ENCODE assay signal across 23 cellular contexts in genomic region chr4:11739992-11740391, GRCh38.
DNase-seq lines count a peak whose midpoint lies in the region; ATAC-seq, FAIRE-seq and TF ChIP-seq lines count a peak whose summit lies in the region.
"Had no signal": no experiment of that assay in that cellular context is flagged by ENCODE, and none has a peak within 500 bp of the region (broad histone marks: within the 10 kb centered on the region; RNA-seq: fewer than 3 reads in every experiment).

No MANE protein-coding gene starts in this region.

- H3K36me3 ChIP-seq in endothelial cell of umbilical vein (ENCODE audit: control insufficient read depth in 2 of 2, extremely low read depth in 1 of 2, insufficient read depth in 2 of 2, low read length in 2 of 2) (no peaks in the 10 kb centered on the region), kidney (ENCODE audit: control insufficient read depth in 1 of 2, insufficient read depth in 2 of 2, low read length in 2 of 2) (no peaks in the 10 kb centered on the region)

- H3K4me1 Mint-ChIP-seq in activated naive CD8-positive, alpha-beta T cell treated with anti-CD3 and anti-CD28 coated beads, Interleukin-2, amount 10 ng/mL, durations not matched to agents 7 days and 5 days: no peaks in the 10 kb centered on the region
- no peaks in the 10 kb centered on the region for H3K4me1 Mint-ChIP-seq in activated naive CD8-positive, alpha-beta T cell treated with anti-CD3 and anti-CD28 coated beads for 36 hours
- H3K4me1 Mint-ChIP-seq in activated T-helper 17 cell treated with anti-CD3 and anti-CD28 coated beads, Interleukin-2, amount 50 U/mL, for 72 hours: no peaks in the 10 kb centered on the region
- H3K4me1 Mint-ChIP-seq: CD14-positive monocyte, H9, IgD-negative memory B cell had no signal

- no peaks in the 10 kb centered on the region for H3K27me3 ChIP-seq in endothelial cell of umbilical vein (ENCODE audit: control insufficient read depth in 2 of 2, insufficient read depth in 2 of 2, low read length in 2 of 2)

- peak; percentile 81 for FAIRE-seq in endothelial cell of umbilical vein (lab: Jason Lieb, UNC)
- FAIRE-seq in kidney (lab: Jason Lieb, UNC): peak; percentile 6
- no peak for FAIRE-seq in D721Med (lab: Jason Lieb, UNC)
- FAIRE-seq: GM12878, GM19239, HTR-8/SVneo had no signal

- dilution Hi-C loops in endothelial cell of umbilical vein (cut with MboI; ENCODE audit: extremely low pct_ligation_motif_present, low sequenced_read_pairs): loop anchor here (25.0 kb wide), 1 partner anchor 1128 kb away; no protein-coding TSS in a partner anchor

- no peaks in the 10 kb centered on the region for H3K9me1 ChIP-seq in endothelial cell of umbilical vein (replicated peaks; ENCODE audit: control insufficient read depth, extremely low read depth, insufficient read depth, low read length)

- no peaks in the 10 kb centered on the region for H3K36me3 Mint-ChIP-seq in activated naive CD8-positive, alpha-beta T cell treated with anti-CD3 and anti-CD28 coated beads, Interleukin-2, amount 10 ng/mL, durations not matched to agents 7 days and 5 days
- no peaks in the 10 kb centered on the region for H3K36me3 Mint-ChIP-seq in activated naive CD8-positive, alpha-beta T cell treated with anti-CD3 and anti-CD28 coated beads for 36 hours
- H3K36me3 Mint-ChIP-seq in activated T-helper 17 cell treated with anti-CD3 and anti-CD28 coated beads, Interleukin-2, amount 50 U/mL, for 72 hours (ENCODE audit: low read depth): no peaks in the 10 kb centered on the region
- H3K36me3 Mint-ChIP-seq: CD14-positive monocyte, IgD-negative memory B cell had no signal

- no TSS peak for BruUV-seq in endothelial cell of umbilical vein (replicated peaks; lab: Mats Ljungman, UMichigan)

- peaks cover 1% of the 10 kb centered on the region for H3K9me3 Mint-ChIP-seq in activated naive CD8-positive, alpha-beta T cell treated with anti-CD3 and anti-CD28 coated beads, Interleukin-2, amount 10 ng/mL, durations not matched to agents 7 days and 5 days
- H3K9me3 Mint-ChIP-seq in activated naive CD8-positive, alpha-beta T cell treated with anti-CD3 and anti-CD28 coated beads for 36 hours: no peaks in the 10 kb centered on the region
- no peaks in the 10 kb centered on the region for H3K9me3 Mint-ChIP-seq in activated T-helper 17 cell treated with anti-CD3 and anti-CD28 coated beads, Interleukin-2, amount 50 U/mL, for 72 hours

- no peak for DNase-seq in activated naive CD8-positive, alpha-beta T cell treated with anti-CD3 and anti-CD28 coated beads, Interleukin-2, amount 10 ng/mL, durations not matched to agents 7 days and 5 days
- no peak for DNase-seq in activated naive CD8-positive, alpha-beta T cell treated with anti-CD3 and anti-CD28 coated beads for 36 hours
- DNase-seq in endothelial cell of umbilical vein (ENCODE audit: low read depth, low spot score) (peak; percentile 77), kidney (no peak), superior temporal gyrus (ENCODE audit: extremely low spot score) (peak; percentile 22), D721Med (ENCODE audit: insufficient read length, low spot score) (no peak)
- DNase-seq: 8988T, GF-D8, H9, Kasumi-1, MM.1S, NCI-H1105, NCI-H2081 treated with DMSO at 0.1 percent for 48 hours, NCI-H510A treated with DMSO at 0.1 percent for 48 hours, NCI-H774, SHP77 treated with DMSO at 0.1 percent for 48 hours had no signal

- H3K9ac ChIP-seq in endothelial cell of umbilical vein (replicated peaks; ENCODE audit: extremely low read depth, insufficient read depth, low read length): no peak overlapping the region
- H3K9ac ChIP-seq in kidney (ENCODE audit: low read length in 2 of 2): no peak overlapping the region

- TF ChIP-seq CTCF in endothelial cell of umbilical vein (IDR thresholded peaks at IDR 0.05; ENCODE audit: extremely low read depth in 1 of 2, insufficient read depth in 1 of 2, low read depth in 1 of 2, low read length in 2 of 2): no peak
- no peak for TF ChIP-seq CTCF in kidney (IDR thresholded peaks at IDR 0.05; ENCODE audit: borderline replicate concordance, extremely low read depth, insufficient read depth)
- TF ChIP-seq CTCF in D721Med (IDR thresholded peaks at IDR 0.05; ENCODE audit: insufficient read depth, missing control alignments): no peak

- no peak for ATAC-seq in activated naive CD8-positive, alpha-beta T cell treated with anti-CD3 and anti-CD28 coated beads, Interleukin-2, amount 10 ng/mL, durations not matched to agents 7 days and 5 days (ENCODE audit: low read depth)
- ATAC-seq in HG03378 (IDR thresholded peaks at IDR 0.05; ENCODE audit: unreplicated experiment): no peak
- no peak for ATAC-seq in activated T-helper 17 cell treated with anti-CD3 and anti-CD28 coated beads, Interleukin-2, amount 50 U/mL, for 72 hours (replicated peaks)
- ATAC-seq: GM12878 had no signal

- H4K20me1 ChIP-seq in endothelial cell of umbilical vein (replicated peaks; ENCODE audit: control insufficient read depth, extremely low read depth, insufficient read depth, low read length): no peaks in the 10 kb centered on the region

- H3K4me3 ChIP-seq in endothelial cell of umbilical vein (replicated peaks in 1 of 3; ENCODE audit: insufficient read depth in 1 of 3, low read depth in 1 of 3, low read length in 3 of 3) (no peak overlapping the region), kidney (ENCODE audit: low read length in 2 of 2) (no peak overlapping the region)
- H3K4me3 ChIP-seq: GM12878 had no signal

- no peak overlapping the region for H2AFZ ChIP-seq in endothelial cell of umbilical vein (ENCODE audit: low read depth, low read length)

- peak overlapping the region; percentile 37 for H3K4me2 ChIP-seq in endothelial cell of umbilical vein (ENCODE audit: insufficient read depth, low read length)

- peaks cover 57% of the 10 kb centered on the region for H3K4me1 ChIP-seq in endothelial cell of umbilical vein (ENCODE audit: control insufficient read depth, extremely low read depth, insufficient read depth, low read length)
- H3K4me1 ChIP-seq in kidney (ENCODE audit: control insufficient read depth in 1 of 2, insufficient read depth in 1 of 2, low read depth in 1 of 2, low read length in 2 of 2): no peaks in the 10 kb centered on the region

- no peak for TF ChIP-seq POLR2A in endothelial cell of umbilical vein (IDR thresholded peaks at IDR 0.05; ENCODE audit: low read depth, low read length)

- no peaks in the 10 kb centered on the region for H3K79me2 ChIP-seq in endothelial cell of umbilical vein (ENCODE audit: control insufficient read depth, insufficient read depth, low read length)

- no peaks in the 10 kb centered on the region for H3K9me3 ChIP-seq in endothelial cell of umbilical vein (replicated peaks; ENCODE audit: control insufficient read depth, insufficient read depth, low read length)
- H3K9me3 ChIP-seq in kidney (ENCODE audit: control insufficient read depth in 1 of 2, low read length in 2 of 2): no peaks in the 10 kb centered on the region

- no peaks in the 10 kb centered on the region for H3K27me3 Mint-ChIP-seq in activated naive CD8-positive, alpha-beta T cell treated with anti-CD3 and anti-CD28 coated beads, Interleukin-2, amount 10 ng/mL, durations not matched to agents 7 days and 5 days
- H3K27me3 Mint-ChIP-seq in activated naive CD8-positive, alpha-beta T cell treated with anti-CD3 and anti-CD28 coated beads for 36 hours: peaks cover 14% of the 10 kb centered on the region
- H3K27me3 Mint-ChIP-seq in activated T-helper 17 cell treated with anti-CD3 and anti-CD28 coated beads, Interleukin-2, amount 50 U/mL, for 72 hours: no peaks in the 10 kb centered on the region

- peak overlapping the region; percentile 36 for H3K27ac ChIP-seq in endothelial cell of umbilical vein (ENCODE audit: insufficient read depth, low read depth, low read length)
- H3K27ac ChIP-seq in kidney (ENCODE audit: low read depth in 2 of 2, low read length in 2 of 2): no peak overlapping the region

- peak overlapping the region; percentile 34 for H3K27ac Mint-ChIP-seq in activated naive CD8-positive, alpha-beta T cell treated with anti-CD3 and anti-CD28 coated beads, Interleukin-2, amount 10 ng/mL, durations not matched to agents 7 days and 5 days
- no peak overlapping the region for H3K27ac Mint-ChIP-seq in activated naive CD8-positive, alpha-beta T cell treated with anti-CD3 and anti-CD28 coated beads for 36 hours
- no peak overlapping the region for H3K27ac Mint-ChIP-seq in activated T-helper 17 cell treated with anti-CD3 and anti-CD28 coated beads, Interleukin-2, amount 50 U/mL, for 72 hours
- H3K27ac Mint-ChIP-seq: CD14-positive monocyte, H9, IgD-negative memory B cell had no signal

- POLR2A ChIA-PET in activated naive CD8-positive, alpha-beta T cell treated with anti-CD3 and anti-CD28 coated beads, Interleukin-2, amount 10 ng/mL, durations not matched to agents 7 days and 5 days (lab: Charles Lee): no interaction called here
- POLR2A ChIA-PET in endothelial cell of umbilical vein (lab: Charles Lee): no interaction called here

- CTCF ChIA-PET in endothelial cell of umbilical vein (lab: Charles Lee): no interaction called here

- no peak overlapping the region for H3K4me3 Mint-ChIP-seq in activated naive CD8-positive, alpha-beta T cell treated with anti-CD3 and anti-CD28 coated beads, Interleukin-2, amount 10 ng/mL, durations not matched to agents 7 days and 5 days
- H3K4me3 Mint-ChIP-seq in activated naive CD8-positive, alpha-beta T cell treated with anti-CD3 and anti-CD28 coated beads for 36 hours: no peak overlapping the region
- H3K4me3 Mint-ChIP-seq in activated T-helper 17 cell treated with anti-CD3 and anti-CD28 coated beads, Interleukin-2, amount 50 U/mL, for 72 hours: no peak overlapping the region
- H3K4me3 Mint-ChIP-seq: CD14-positive monocyte, H9, IgD-negative memory B cell had no signal

- intact Hi-C loops in endothelial cell of umbilical vein (cut with micrococcal nuclease) (loop anchor here (10.0 kb wide), 2 partner anchors 1085 to 1625 kb away; partner anchors contain the start of gene WDR1), kidney (cut with DNase I) (no loop called here)

TF ChIP-seq in endothelial cell of umbilical vein, 7 proteins besides CTCF, POLR2A, EP300 and RAD21:
- TF ChIP-seq POLR2AphosphoS5 (IDR thresholded peaks at IDR 0.05; ENCODE audit: insufficient read depth, low read depth, low read length) (no peak), MYC (IDR thresholded peaks at IDR 0.05; ENCODE audit: low read depth, low read length) (no peak), FOS (IDR thresholded peaks at IDR 0.05; ENCODE audit: borderline replicate concordance, insufficient read depth, low read length) (peak; percentile 67), MAX (IDR thresholded peaks at IDR 0.05; ENCODE audit: insufficient read depth, insufficient read length) (no peak), JUN (IDR thresholded peaks at IDR 0.05; ENCODE audit: borderline replicate concordance, insufficient read depth, insufficient read length, low read depth) (peak; percentile 45), GATA2 (IDR thresholded peaks at IDR 0.05; ENCODE audit: insufficient read depth, insufficient read length, low read depth, low read length) (peak; percentile 84), EZH2 (IDR thresholded peaks at IDR 0.05; ENCODE audit: borderline replicate concordance, low read depth, low read length, severe bottlenecking) (no peak)

Comparison
In these comparisons a context has a peak if more than half of its experiments do, and no peak if none do; other contexts are left out.
1. DNase-seq: peak in endothelial cell of umbilical vein (single experiment) and superior temporal gyrus (single experiment); none in activated naive CD8-positive, alpha-beta T cell treated with anti-CD3 and anti-CD28 coated beads, Interleukin-2, amount 10 ng/mL, durations not matched to agents 7 days and 5 days (single experiment), activated naive CD8-positive, alpha-beta T cell treated with anti-CD3 and anti-CD28 coated beads for 36 hours (single experiment), kidney (single experiment) and D721Med (single experiment).